In the genomic region with DNA sequence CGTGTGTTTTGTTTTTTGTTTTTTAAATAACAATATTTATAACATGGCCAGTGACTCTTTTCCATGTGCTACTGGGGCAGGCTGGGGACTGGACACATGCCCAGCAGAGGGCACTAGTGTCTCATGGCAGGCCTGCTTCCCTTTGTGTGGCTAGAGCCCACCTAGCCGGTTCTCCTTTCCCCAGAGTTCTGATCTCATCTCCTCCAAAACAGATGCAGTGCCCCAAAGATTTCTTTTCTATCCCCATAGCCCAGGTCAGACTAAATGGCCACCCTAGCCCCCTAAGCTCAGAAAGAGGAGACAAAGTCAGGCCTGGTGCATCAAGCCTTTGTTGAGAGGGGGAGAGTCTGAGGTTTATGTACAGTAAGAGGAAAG, we compare ENCODE assay signal across 8 cellular contexts. TPM values are rescaled to one million over a fixed set of nuclear protein-coding genes. Genes with fewer than 3 reads are reported as not detected.
DNase-seq lines count a peak whose midpoint lies in the region; ATAC-seq and TF ChIP-seq lines count a peak whose summit lies in the region.

No MANE protein-coding gene starts in this region.

- TF ChIP-seq POLR2A in testis (IDR thresholded peaks at IDR 0.05) = no peak

- H3K27ac ChIP-seq in KOPT-K1 (ENCODE audit: low read depth, low read length, poor library complexity, severe bottlenecking) (peak overlapping the region; percentile 53), RWPE2 (ENCODE audit: poor library complexity, severe bottlenecking) (peak overlapping the region; percentile 71), foreskin keratinocyte (no peak overlapping the region), testis (peak overlapping the region in 1 of 2 donors; percentile 71)

- DNase-seq in Daoy (ENCODE audit: low read depth) (peak; percentile 80), RWPE2 (ENCODE audit: low spot score) (no peak), foreskin keratinocyte (peak in 1 of 2 donors; percentile 43), omental fat pad (ENCODE audit: low spot score) (peak; percentile 66), testis (peak; percentile 90), T1000 (lab: John Stamatoyannopoulos, UW) (no peak)
- peak; percentile 91 for DNase-seq in activated effector memory CD4-positive, alpha-beta T cell treated with anti-CD3 and anti-CD28 coated beads, Interleukin-2, amount 50 U/mL, for 16 hours

- ATAC-seq in RWPE2 (ENCODE audit: low read depth) (peak; percentile 53), foreskin keratinocyte (peak; percentile 48), omental fat pad (ENCODE audit: low FRiP score) (no peak)

- TF ChIP-seq CTCF in RWPE2 (IDR thresholded peaks at IDR 0.05; ENCODE audit: poor library complexity, severe bottlenecking) = peak; percentile 91
- TF ChIP-seq CTCF in foreskin keratinocyte (conservative IDR thresholded peaks at IDR 0.05) = peak; percentile 96
- peak in 1 of 3 donors; percentile 83 for TF ChIP-seq CTCF in omental fat pad (IDR thresholded peaks at IDR 0.05)
- TF ChIP-seq CTCF in testis (IDR thresholded peaks at IDR 0.05) = peak; percentile 87 to 91 (median 90)

- H3K4me3 ChIP-seq in RWPE2 (ENCODE audit: severe bottlenecking) (no peak overlapping the region), testis (no peak overlapping the region)

- intact Hi-C loops in testis (cut with DNase I; ENCODE audit: low total_unique reads) = no loop called here

- H3K36me3 ChIP-seq in KOPT-K1 (ENCODE audit: insufficient read depth, low read length) = peaks cover 65% of the 10 kb centered on the region
- peaks cover 51% of the 10 kb centered on the region for H3K36me3 ChIP-seq in RWPE2 (ENCODE audit: low read depth)
- no peaks in the 10 kb centered on the region for H3K36me3 ChIP-seq in testis (ENCODE audit: low read depth, missing control alignments)

- H3K27me3 ChIP-seq in RWPE2 (ENCODE audit: insufficient read depth, poor library complexity, severe bottlenecking) (no peaks in the 10 kb centered on the region), foreskin keratinocyte (no peaks in the 10 kb centered on the region), testis (no peaks in the 10 kb centered on the region)

- H3K4me1 ChIP-seq in RWPE2 (ENCODE audit: insufficient read depth, poor library complexity, severe bottlenecking) (peaks cover 27% of the 10 kb centered on the region), foreskin keratinocyte (peaks cover 13% of the 10 kb centered on the region), testis (peaks cover 15% of the 10 kb centered on the region)

- no peaks in the 10 kb centered on the region for H3K9me3 ChIP-seq in KOPT-K1 (ENCODE audit: insufficient read depth, low read length, poor library complexity, severe bottlenecking)
- H3K9me3 ChIP-seq in RWPE2 (ENCODE audit: severe bottlenecking) = no peaks in the 10 kb centered on the region
- H3K9me3 ChIP-seq in testis = no peaks in the 10 kb centered on the region

- 20 to 27% methylated on average over 2 of the region's 2 CpGs for WGBS in testis, 2 donors

RNA-seq across cellular contexts. Expression of a gene that starts 21.2 kb away (rescaled TPM):
- 5.3 and 5.9 TPM in 2 replicates for total RNA-seq in Daoy (2014; rRNA removed; shearing (Covaris generic))
- 26.6 TPM in 2 replicates for total RNA-seq in foreskin keratinocyte
- polyA plus RNA-seq in foreskin keratinocyte = 20.3 and 20.6 TPM in 2 replicates
- 10 to 100 TPM in 1 of 4 donors, 1 to 10 TPM in 3; 7.0 to 19.4 (median 9.4) TPM for total RNA-seq in omental fat pad
- total RNA-seq in testis = 10 to 100 TPM; 49.2 to 66.7 TPM
- 66.8 TPM for polyA plus RNA-seq in testis (ENCODE audit: insufficient read depth, low read depth, low replicate concordance)

RNA-seq across cellular contexts. Expression of a gene that starts 39.2 kb away (rescaled TPM):
- 0.17 and 0.30 TPM in 2 replicates for total RNA-seq in Daoy (2014; rRNA removed; shearing (Covaris generic))
- total RNA-seq in foreskin keratinocyte (0.32 and 0.37 TPM in 2 replicates), omental fat pad (under 1 TPM in 3 of 4 donors, not detected in 1; 0.25 to 0.84 (median 0.48) TPM), testis (10 to 100 TPM; 54.9 to 68.6 TPM)
- polyA plus RNA-seq in foreskin keratinocyte (0.09 and 0.24 TPM in 2 replicates), testis (ENCODE audit: insufficient read depth, low read depth, low replicate concordance) (178 TPM)

Comparison
In these comparisons a context has a peak if more than half of its experiments do, and no peak if none do; other contexts are left out.
1. DNase-seq: peak in Daoy (single experiment), activated effector memory CD4-positive, alpha-beta T cell treated with anti-CD3 and anti-CD28 coated beads, Interleukin-2, amount 50 U/mL, for 16 hours (single experiment), omental fat pad (single experiment) and testis (single experiment); none in RWPE2 (single experiment) and T1000 (single experiment).
2. RNA of a gene that starts 39.2 kb away (total RNA-seq): 54.9 to 68.6 TPM in testis; 0.25 to 0.84 TPM in omental fat pad, 0.32 to 0.37 TPM in foreskin keratinocyte and 0.17 to 0.30 TPM in Daoy; every median in the first group is over 10 times any median in the second.